1 cellular context compared by ENCODE assay signal in the genomic region with DNA sequence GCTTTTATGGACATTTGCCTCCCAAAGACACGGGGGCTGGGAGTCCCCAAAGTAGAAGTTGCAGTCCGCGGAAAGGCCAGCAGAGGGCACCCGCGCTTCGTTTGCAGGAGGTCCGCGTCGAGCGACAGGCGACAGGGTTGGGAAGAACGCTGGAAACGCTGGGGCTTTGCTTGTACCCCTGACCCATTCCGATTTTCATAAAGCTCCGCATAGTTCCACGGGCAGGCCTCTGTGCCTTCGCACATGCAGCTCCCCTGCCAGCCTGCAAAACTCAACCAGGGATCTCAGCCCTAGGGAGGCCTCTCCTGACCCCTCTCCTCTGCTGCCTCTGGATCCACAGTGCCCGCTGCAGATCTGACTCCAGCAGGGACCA.
TF ChIP-seq lines count a peak whose summit lies in the region.

No MANE protein-coding gene starts in this region.

TF ChIP-seq in K562, 482 proteins besides CTCF, POLR2A, EP300 and RAD21 (continued from another document):
- TF ChIP-seq, protein P1, sequence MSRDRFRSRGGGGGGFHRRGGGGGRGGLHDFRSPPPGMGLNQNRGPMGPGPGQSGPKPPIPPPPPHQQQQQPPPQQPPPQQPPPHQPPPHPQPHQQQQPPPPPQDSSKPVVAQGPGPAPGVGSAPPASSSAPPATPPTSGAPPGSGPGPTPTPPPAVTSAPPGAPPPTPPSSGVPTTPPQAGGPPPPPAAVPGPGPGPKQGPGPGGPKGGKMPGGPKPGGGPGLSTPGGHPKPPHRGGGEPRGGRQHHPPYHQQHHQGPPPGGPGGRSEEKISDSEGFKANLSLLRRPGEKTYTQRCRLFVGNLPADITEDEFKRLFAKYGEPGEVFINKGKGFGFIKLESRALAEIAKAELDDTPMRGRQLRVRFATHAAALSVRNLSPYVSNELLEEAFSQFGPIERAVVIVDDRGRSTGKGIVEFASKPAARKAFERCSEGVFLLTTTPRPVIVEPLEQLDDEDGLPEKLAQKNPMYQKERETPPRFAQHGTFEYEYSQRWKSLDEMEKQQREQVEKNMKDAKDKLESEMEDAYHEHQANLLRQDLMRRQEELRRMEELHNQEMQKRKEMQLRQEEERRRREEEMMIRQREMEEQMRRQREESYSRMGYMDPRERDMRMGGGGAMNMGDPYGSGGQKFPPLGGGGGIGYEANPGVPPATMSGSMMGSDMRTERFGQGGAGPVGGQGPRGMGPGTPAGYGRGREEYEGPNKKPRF (IDR thresholded peaks at IDR 0.05; ENCODE audit: low read depth, low read length): no peak
- TF ChIP-seq RHOXF2B (CRISPR knock-in tag; conservative IDR thresholded peaks at IDR 0.05) (no peak), TRIM28 (IDR thresholded peaks at IDR 0.05) (peak; percentile 81), RBM17 (IDR thresholded peaks at IDR 0.05; ENCODE audit: borderline replicate concordance, low read depth, low read length) (no peak), CC2D1A (IDR thresholded peaks at IDR 0.05) (peak; percentile 95), LCOR (CRISPR knock-in tag; IDR thresholded peaks at IDR 0.05) (0 out of 2 replicates have a peak, but pooled peaks have one; percentile 60), BMI1 (IDR thresholded peaks at IDR 0.05; ENCODE audit: low read length) (no peak), CBX8 (IDR thresholded peaks at IDR 0.05; ENCODE audit: borderline replicate concordance, extremely low read depth, low read depth, low read length, poor library complexity, severe bottlenecking) (no peak), PREB (CRISPR knock-in tag; IDR thresholded peaks at IDR 0.05) (0 out of 2 replicates have a peak, but pooled peaks have one; percentile 77), ZNF764 (CRISPR knock-in tag; IDR thresholded peaks at IDR 0.05; ENCODE audit: low read depth) (no peak), ATF7 (IDR thresholded peaks at IDR 0.05) (peak; percentile 56), SMAD4 (CRISPR knock-in tag; conservative IDR thresholded peaks at IDR 0.05) (peak; percentile 20), CSDE1 (IDR thresholded peaks at IDR 0.05) (no peak), STAT5A (IDR thresholded peaks at IDR 0.05; ENCODE audit: borderline replicate concordance, low read length) (no peak), PHB (CRISPR knock-in tag; IDR thresholded peaks at IDR 0.05) (no peak), ETV5 (CRISPR knock-in tag; IDR thresholded peaks at IDR 0.05; ENCODE audit: low read depth) (0 out of 2 replicates have a peak, but pooled peaks have one; percentile 15)
- TF ChIP-seq, protein P2, sequence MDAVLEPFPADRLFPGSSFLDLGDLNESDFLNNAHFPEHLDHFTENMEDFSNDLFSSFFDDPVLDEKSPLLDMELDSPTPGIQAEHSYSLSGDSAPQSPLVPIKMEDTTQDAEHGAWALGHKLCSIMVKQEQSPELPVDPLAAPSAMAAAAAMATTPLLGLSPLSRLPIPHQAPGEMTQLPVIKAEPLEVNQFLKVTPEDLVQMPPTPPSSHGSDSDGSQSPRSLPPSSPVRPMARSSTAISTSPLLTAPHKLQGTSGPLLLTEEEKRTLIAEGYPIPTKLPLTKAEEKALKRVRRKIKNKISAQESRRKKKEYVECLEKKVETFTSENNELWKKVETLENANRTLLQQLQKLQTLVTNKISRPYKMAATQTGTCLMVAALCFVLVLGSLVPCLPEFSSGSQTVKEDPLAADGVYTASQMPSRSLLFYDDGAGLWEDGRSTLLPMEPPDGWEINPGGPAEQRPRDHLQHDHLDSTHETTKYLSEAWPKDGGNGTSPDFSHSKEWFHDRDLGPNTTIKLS (IDR thresholded peaks at IDR 0.05; ENCODE audit: borderline replicate concordance, low read depth): peak; percentile 47; the same call in 1 of the 2 replicates
- TF ChIP-seq, protein P3, sequence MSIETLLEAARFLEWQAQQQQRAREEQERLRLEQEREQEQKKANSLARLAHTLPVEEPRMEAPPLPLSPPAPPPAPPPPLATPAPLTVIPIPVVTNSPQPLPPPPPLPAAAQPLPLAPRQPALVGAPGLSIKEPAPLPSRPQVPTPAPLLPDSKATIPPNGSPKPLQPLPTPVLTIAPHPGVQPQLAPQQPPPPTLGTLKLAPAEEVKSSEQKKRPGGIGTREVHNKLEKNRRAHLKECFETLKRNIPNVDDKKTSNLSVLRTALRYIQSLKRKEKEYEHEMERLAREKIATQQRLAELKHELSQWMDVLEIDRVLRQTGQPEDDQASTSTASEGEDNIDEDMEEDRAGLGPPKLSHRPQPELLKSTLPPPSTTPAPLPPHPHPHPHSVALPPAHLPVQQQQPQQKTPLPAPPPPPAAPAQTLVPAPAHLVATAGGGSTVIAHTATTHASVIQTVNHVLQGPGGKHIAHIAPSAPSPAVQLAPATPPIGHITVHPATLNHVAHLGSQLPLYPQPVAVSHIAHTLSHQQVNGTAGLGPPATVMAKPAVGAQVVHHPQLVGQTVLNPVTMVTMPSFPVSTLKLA (conservative IDR thresholded peaks at IDR 0.05): no peak
